In genomic region chr14:69358233-69358963, GRCh38 we compare ENCODE assay signal across 12 cellular contexts. TPM values are rescaled to one million over a fixed set of nuclear protein-coding genes. Genes with fewer than 3 reads are reported as not detected.
DNase-seq lines count a peak whose midpoint lies in the region; ATAC-seq and TF ChIP-seq lines count a peak whose summit lies in the region.
"Had no signal": no experiment of that assay in that cellular context is flagged by ENCODE, and none has a peak within 500 bp of the region (broad histone marks: within the 10 kb centered on the region; RNA-seq: fewer than 3 reads in every experiment).

No MANE protein-coding gene starts in this region.

- H3K36me3 ChIP-seq in osteoblast (ENCODE audit: insufficient read depth, low read length) = no peaks in the 10 kb centered on the region
- H3K36me3 ChIP-seq in HAP-1 (replicated peaks) = no peaks in the 10 kb centered on the region
- H3K36me3 ChIP-seq: heart left ventricle had no signal

- H3K4me3 ChIP-seq in osteoblast (ENCODE audit: insufficient read depth, low read length) (no peak overlapping the region), HAP-1 (no peak overlapping the region)
- H3K4me3 ChIP-seq: heart left ventricle had no signal

- no peak overlapping the region for H3K27ac ChIP-seq in osteoblast (ENCODE audit: low read depth, low read length)
- H3K27ac ChIP-seq: heart left ventricle had no signal

- H3K27ac Mint-ChIP-seq in natural killer cell treated with Interleukin-12 subunit alpha and Interleukin-12 subunit beta and Interleukin-15 and Interleukin-18, amount 100 ng/mL, for 72 hours = no peak overlapping the region

- H3K27me3 ChIP-seq in osteoblast (ENCODE audit: insufficient read depth, low read length) (peaks cover 2% of the 10 kb centered on the region), HAP-1 (ENCODE audit: low read depth) (no peaks in the 10 kb centered on the region)
- H3K27me3 ChIP-seq: heart left ventricle had no signal

- H3K36me3 Mint-ChIP-seq in natural killer cell treated with Interleukin-12 subunit alpha and Interleukin-12 subunit beta and Interleukin-15 and Interleukin-18, amount 100 ng/mL, for 72 hours = no peaks in the 10 kb centered on the region
- H3K36me3 Mint-ChIP-seq: naive thymus-derived CD8-positive, alpha-beta T cell had no signal

- DNase-seq in activated naive CD4-positive, alpha-beta T cell treated with Interleukin-2 at 50 U/mL for 16 hours = peak; percentile 49
- no peak for DNase-seq in activated naive CD4-positive, alpha-beta T cell (lab: John Stamatoyannopoulos, UW)
- DNase-seq in NAMALWA (ENCODE audit: low spot score) (peak; percentile 9), osteoblast (ENCODE audit: insufficient read length, low spot score, missing footprints) (peak; percentile 69), HAP-1 (ENCODE audit: low spot score in 2 of 2) (no peak), NCI-H1417 treated with DMSO at 0.1 percent for 48 hours (lab: John Stamatoyannopoulos, UW) (no peak)
- DNase-seq in stimulated activated naive CD8-positive, alpha-beta T cell treated with anti-CD3 and anti-CD28 coated beads, Interleukin-15, Interleukin-2, amounts not matched to agents 100 U/mL and 50 U/mL, for 24 hours = peak; percentile 67
- no peak for DNase-seq in natural killer cell treated with Interleukin-12 subunit alpha and Interleukin-12 subunit beta and Interleukin-15 and Interleukin-18, amount 100 ng/mL, for 72 hours (ENCODE audit: low spot score)
- DNase-seq: heart left ventricle; naive thymus-derived CD8-positive, alpha-beta T cell; NCI-H446 had no signal

- TF ChIP-seq CTCF in osteoblast (IDR thresholded peaks at IDR 0.05; ENCODE audit: extremely low read depth, low read depth, low read length) = no peak

- H3K4me3 Mint-ChIP-seq in natural killer cell treated with Interleukin-12 subunit alpha and Interleukin-12 subunit beta and Interleukin-15 and Interleukin-18, amount 100 ng/mL, for 72 hours = no peak overlapping the region
- H3K4me3 Mint-ChIP-seq: naive thymus-derived CD8-positive, alpha-beta T cell had no signal

- H3K4me1 Mint-ChIP-seq in natural killer cell treated with Interleukin-12 subunit alpha and Interleukin-12 subunit beta and Interleukin-15 and Interleukin-18, amount 100 ng/mL, for 72 hours (ENCODE audit: low read depth in 2 of 2) = peaks cover 11% of the 10 kb centered on the region in 2 donors

- no peaks in the 10 kb centered on the region for H3K9me3 Mint-ChIP-seq in natural killer cell treated with Interleukin-12 subunit alpha and Interleukin-12 subunit beta and Interleukin-15 and Interleukin-18, amount 100 ng/mL, for 72 hours
- H3K9me3 Mint-ChIP-seq: naive thymus-derived CD8-positive, alpha-beta T cell had no signal

- no peaks in the 10 kb centered on the region for H4K20me1 ChIP-seq in osteoblast (ENCODE audit: insufficient read depth, low read length)

- H3K79me2 ChIP-seq in osteoblast (ENCODE audit: insufficient read depth, low read length) = no peaks in the 10 kb centered on the region

- no peak overlapping the region for H3K4me2 ChIP-seq in osteoblast (ENCODE audit: insufficient read depth, low read length)

- in situ Hi-C loops in HAP-1 (cut with MboI; ENCODE audit: low sequenced_read_pairs) = no loop called here

- no peak overlapping the region for H2AFZ ChIP-seq in osteoblast (ENCODE audit: low read length)

- H3K4me1 ChIP-seq in osteoblast (ENCODE audit: insufficient read depth, low read length) (peaks cover 10% of the 10 kb centered on the region), HAP-1 (no peaks in the 10 kb centered on the region)

- ATAC-seq in stimulated activated naive CD8-positive, alpha-beta T cell treated with anti-CD3 and anti-CD28 coated beads, Interleukin-15, Interleukin-2, amounts not matched to agents 100 U/mL and 50 U/mL, for 24 hours = peak; percentile 90
- no peak for ATAC-seq in natural killer cell treated with Interleukin-12 subunit alpha and Interleukin-12 subunit beta and Interleukin-15 and Interleukin-18, amount 100 ng/mL, for 72 hours
- ATAC-seq: heart left ventricle; left lobe of liver; naive thymus-derived CD8-positive, alpha-beta T cell had no signal

- H3K9me3 ChIP-seq in osteoblast (ENCODE audit: low read depth, low read length) (no peaks in the 10 kb centered on the region), HAP-1 (no peaks in the 10 kb centered on the region)
- H3K9me3 ChIP-seq: heart left ventricle had no signal

- peaks cover 9 to 14% of the 10 kb centered on the region in 2 donors for H3K27me3 Mint-ChIP-seq in natural killer cell treated with Interleukin-12 subunit alpha and Interleukin-12 subunit beta and Interleukin-15 and Interleukin-18, amount 100 ng/mL, for 72 hours

RNA-seq across cellular contexts. Expression of gene ERH, which starts 39.7 kb away (rescaled TPM):
- total RNA-seq in osteoblast = 71.9 and 75.3 TPM in 2 replicates
- total RNA-seq in natural killer cell treated with Interleukin-12 subunit alpha and Interleukin-12 subunit beta and Interleukin-15 and Interleukin-18, amount 100 ng/mL, for 72 hours = 100 to 1,000 TPM; 227 to 233 TPM

RNA-seq across cellular contexts. Expression of gene SLC39A9, which starts 40.1 kb away (rescaled TPM):
- 131 and 163 TPM in 2 replicates for total RNA-seq in osteoblast
- 10 to 100 TPM; 59.5 to 62.2 TPM for total RNA-seq in natural killer cell treated with Interleukin-12 subunit alpha and Interleukin-12 subunit beta and Interleukin-15 and Interleukin-18, amount 100 ng/mL, for 72 hours

Comparison
In these comparisons a context has a peak if more than half of its experiments do, and no peak if none do; other contexts are left out.
1. DNase-seq: peak in activated naive CD4-positive, alpha-beta T cell treated with Interleukin-2 at 50 U/mL for 16 hours (single experiment), NAMALWA (single experiment), osteoblast (single experiment) and stimulated activated naive CD8-positive, alpha-beta T cell treated with anti-CD3 and anti-CD28 coated beads, Interleukin-15, Interleukin-2, amounts not matched to agents 100 U/mL and 50 U/mL, for 24 hours (single experiment); none in activated naive CD4-positive, alpha-beta T cell (0 of 4), natural killer cell treated with Interleukin-12 subunit alpha and Interleukin-12 subunit beta and Interleukin-15 and Interleukin-18, amount 100 ng/mL, for 72 hours (single experiment), HAP-1 (0 of 2) and NCI-H1417 treated with DMSO at 0.1 percent for 48 hours (single experiment).